In genomic region chr9:105244274-105244995, GRCh38 we compare ENCODE assay signal across 8 cellular contexts. TPM values are rescaled to one million over a fixed set of nuclear protein-coding genes. Genes with fewer than 3 reads are reported as not detected.
DNase-seq lines count a peak whose midpoint lies in the region; ATAC-seq and TF ChIP-seq lines count a peak whose summit lies in the region.

TSS of gene SLC44A1 (plus strand) at chr9:105244651. CDS start at chr9:105244869, 218 bp downstream.

- no peak for TF ChIP-seq EP300 in transverse colon (IDR thresholded peaks at IDR 0.05; ENCODE audit: low read depth)

- no peaks in the 10 kb centered on the region for H3K27me3 ChIP-seq in transverse colon

- intact Hi-C loops in cardiac septum (cut with DNase I): loop anchor here (2.0 to 10.0 kb wide), 5 partner anchors 37 to 320 kb away; partner anchors contain the start of genes ABCA1 and FSD1L
- intact Hi-C loops in transverse colon (cut with DNase I; ENCODE audit: low total_unique reads): no loop called here

- H3K9me3 ChIP-seq in transverse colon: no peaks in the 10 kb centered on the region

- H3K27ac ChIP-seq in adipose tissue (ENCODE audit: low read depth, low read length) (peak within 1 kb of the TSS; percentile 83), transverse colon (peak within 1 kb of the TSS; percentile 94 to 97 (median 95))

- DNase-seq in NCI-H1417 (lab: John Stamatoyannopoulos, UW): peak; percentile 91 to 99 (median 99)
- DNase-seq in SW 1271 (lab: John Stamatoyannopoulos, UW): peak; percentile 86 to 94
- DNase-seq in cardiac septum (ENCODE audit: low spot score): peak; percentile 99
- peak; percentile 96 for DNase-seq in pons (ENCODE audit: low spot score)
- DNase-seq in transverse colon: peak; percentile 98

- TF ChIP-seq CTCF in GM12875 (IDR thresholded peaks at IDR 0.05; ENCODE audit: borderline replicate concordance, insufficient read depth, low read depth, low read length): no peak
- TF ChIP-seq CTCF in transverse colon (IDR thresholded peaks at IDR 0.05): no peak

- in situ Hi-C loops in transverse colon (cut with MboI; ENCODE audit: low pct_ligation_motif_present in 1 of 4, low pct_unique_long_range_greater_than_20kb in 1 of 4, low sequenced_read_pairs in 3 of 4): loop anchor here in 1 of 4 donors (10.0 kb wide), 1 partner anchor 320 kb away; the partner anchor contains the start of gene ABCA1

- H3K36me3 ChIP-seq in transverse colon: no peaks in the 10 kb centered on the region

- H3K4me3 ChIP-seq in GM12875 (ENCODE audit: low read depth, low read length) (peak within 1 kb of the TSS; percentile 61), transverse colon (peak within 1 kb of the TSS; percentile 65 to 99 (median 88))

- TF ChIP-seq POLR2A in transverse colon (IDR thresholded peaks at IDR 0.05): peak; percentile 85

- whole genome bisulfite sequencing in adipose tissue, 3 donors: 0 to 1% (median 1%) methylated on average over 54 to 93 of the region's 102 CpGs
- WGBS in transverse colon (ENCODE audit: low coverage in 1 of 2), 2 donors: 1% methylated on average over 76 of the region's 102 CpGs; no CpG with 5 or more reads in 1 of the 2 donors

- ATAC-seq in HG02763 (IDR thresholded peaks at IDR 0.05; ENCODE audit: unreplicated experiment): peak; percentile 89

- peaks cover 4 to 55% (median 28%) of the 10 kb centered on the region in 4 donors for H3K4me1 ChIP-seq in transverse colon

RNA-seq across cellular contexts. Expression of gene SLC44A1, which starts in this region (rescaled TPM):
- polyA plus RNA-seq in adipose tissue: 10 to 100 TPM; 10.8 to 16.6 (median 11.6) TPM
- total RNA-seq in cardiac septum (22.6 TPM), transverse colon (10 to 100 TPM; 39.3 to 94.1 (median 58.3) TPM)

Comparison
In these comparisons a context has a peak if more than half of its experiments do, and no peak if none do; other contexts are left out.
1. Peak in every context shown above with its lines: DNase-seq, ATAC-seq, H3K4me3 ChIP-seq and H3K27ac ChIP-seq.